In genomic region chr1:1658583-1659549, GRCh38 we compare ENCODE assay signal across 8 cellular contexts. TPM values are rescaled to one million over a fixed set of nuclear protein-coding genes. Genes with fewer than 3 reads are reported as not detected.
DNase-seq lines count a peak whose midpoint lies in the region; ATAC-seq and TF ChIP-seq lines count a peak whose summit lies in the region.
"Not testable (repeated sequence)": the region's sequence is repeated elsewhere in the genome, so short reads cannot be mapped to it uniquely, and the experiment has no call there.

Gene CDK11B, minus strand, starts transcription at chr1:1659004. Its CDS starts 1,519 bp downstream, at chr1:1657485.

- H3K36me3 Mint-ChIP-seq in activated T-helper 17 cell treated with anti-CD3 and anti-CD28 coated beads, Interleukin-2, amount 50 U/mL, for 72 hours (ENCODE audit: low read depth) = peaks cover 41% of the 10 kb centered on the region
- not testable (repeated sequence) for H3K36me3 Mint-ChIP-seq in natural killer cell

- intact Hi-C loops in natural killer cell (cut with micrococcal nuclease) = not testable (repeated sequence)

- H3K27me3 Mint-ChIP-seq in activated T-helper 17 cell treated with anti-CD3 and anti-CD28 coated beads, Interleukin-2, amount 50 U/mL, for 72 hours; natural killer cell (ENCODE audit: low read depth in 2 of 2): not testable (repeated sequence)

- not testable (repeated sequence) for H4K20me1 ChIP-seq in fibroblast of lung (ENCODE audit: control insufficient read depth, extremely low read depth, insufficient read depth, low read length)

- H3K27ac Mint-ChIP-seq in activated T-helper 17 cell treated with anti-CD3 and anti-CD28 coated beads, Interleukin-2, amount 50 U/mL, for 72 hours = peak within 1 kb of the TSS; percentile 98
- H3K27ac Mint-ChIP-seq in natural killer cell = peak within 1 kb of the TSS; percentile 97 to 98

- POLR2A ChIA-PET in RWPE1 (lab: Yijun Ruan, JAX; ENCODE audit: low non-redundant PET) = not testable (repeated sequence)

- peak within 1 kb of the TSS; percentile 90 for H3K9ac ChIP-seq in fibroblast of lung (ENCODE audit: insufficient read depth, low read length)

- peak within 1 kb of the TSS; percentile 61 for H2AFZ ChIP-seq in fibroblast of lung (ENCODE audit: low read length)

- H3K27ac ChIP-seq in RWPE1 = peak within 1 kb of the TSS; percentile 98
- peak within 1 kb of the TSS; percentile 96 for H3K27ac ChIP-seq in fibroblast of lung (ENCODE audit: insufficient read depth, low read length)

- not testable (repeated sequence) for H3K9me3 ChIP-seq in fibroblast of lung (ENCODE audit: control insufficient read depth, insufficient read depth, low read depth, low read length)

- ATAC-seq in activated T-helper 17 cell treated with anti-CD3 and anti-CD28 coated beads, Interleukin-2, amount 50 U/mL, for 72 hours (replicated peaks) = peak; percentile 98
- ATAC-seq in natural killer cell = peak; percentile 91 to 98 (median 93)

- H3K79me2 ChIP-seq in fibroblast of lung (ENCODE audit: control insufficient read depth, insufficient read depth, low read length) = not testable (repeated sequence)

- not testable (repeated sequence) for H3K4me1 ChIP-seq in fibroblast of lung (ENCODE audit: control insufficient read depth, extremely low read depth, insufficient read depth, low read length)

- not testable (repeated sequence) for H3K4me1 Mint-ChIP-seq in activated T-helper 17 cell treated with anti-CD3 and anti-CD28 coated beads, Interleukin-2, amount 50 U/mL, for 72 hours; natural killer cell

- not testable (repeated sequence) for TF ChIP-seq CTCF in LNCaP clone FGC (IDR thresholded peaks at IDR 0.05; ENCODE audit: control insufficient read depth, extremely low read depth, insufficient read depth); fibroblast of lung (conservative IDR thresholded peaks at IDR 0.05 in 1 of 2, IDR thresholded peaks at IDR 0.05 in 1 of 2; ENCODE audit: low read depth in 1 of 2, low read length in 2 of 2); natural killer cell (IDR thresholded peaks at IDR 0.05)
- peak; percentile 47 for TF ChIP-seq CTCF in RWPE1 (conservative IDR thresholded peaks at IDR 0.05; ENCODE audit: low read depth)

- DNase-seq in EL (peak; percentile 99), H4 (ENCODE audit: low spot score) (peak; percentile 94), LNCaP clone FGC (ENCODE audit: low read depth) (peak; percentile 83), RWPE1 (ENCODE audit: low spot score) (peak; percentile 96), fibroblast of lung (ENCODE audit: low read depth in 2 of 2) (peak; percentile 93 to 98), natural killer cell (peak; percentile 95)
- DNase-seq in stimulated activated naive CD4-positive, alpha-beta T cell treated with Interleukin-2 at 50 U/mL for 16 hours (lab: John Stamatoyannopoulos, UW) = peak; percentile 99

- CTCF ChIA-PET in RWPE1 (lab: Yijun Ruan, JAX) = not testable (repeated sequence)

- not testable (repeated sequence) for H3K9me3 Mint-ChIP-seq in activated T-helper 17 cell treated with anti-CD3 and anti-CD28 coated beads, Interleukin-2, amount 50 U/mL, for 72 hours; natural killer cell

- H3K4me3 ChIP-seq in LNCaP clone FGC (ENCODE audit: low read depth, low read length) (peak within 1 kb of the TSS; percentile 62), fibroblast of lung (replicated peaks in 1 of 4; ENCODE audit: control extremely low read depth in 1 of 4, insufficient read depth in 1 of 4, low read depth in 3 of 4, low read length in 4 of 4) (peak within 1 kb of the TSS; percentile 40 to 66 (median 55))

- peak within 1 kb of the TSS; percentile 23 for H3K4me2 ChIP-seq in fibroblast of lung (ENCODE audit: extremely low read depth, insufficient read depth, low read length)

- H3K36me3 ChIP-seq in fibroblast of lung (ENCODE audit: control insufficient read depth, insufficient read depth, low read length) = not testable (repeated sequence)

- H3K4me3 Mint-ChIP-seq in activated T-helper 17 cell treated with anti-CD3 and anti-CD28 coated beads, Interleukin-2, amount 50 U/mL, for 72 hours = peak within 1 kb of the TSS; percentile 91
- peak within 1 kb of the TSS; percentile 96 for H3K4me3 Mint-ChIP-seq in natural killer cell

- H3K27me3 ChIP-seq in fibroblast of lung (ENCODE audit: control insufficient read depth, insufficient read depth, low read length) = not testable (repeated sequence)

RNA-seq across cellular contexts. Expression of gene CDK11B, which starts in this region (rescaled TPM):
- total RNA-seq in H4 (2014; rRNA removed; shearing (Covaris generic)) = 4.7 and 10.4 TPM in 2 replicates
- 10 to 100 TPM; 19.1 to 34.4 TPM for total RNA-seq in activated T-helper 17 cell treated with anti-CD3 and anti-CD28 coated beads, Interleukin-2, amount 50 U/mL, for 72 hours
- total RNA-seq in fibroblast of lung = 6.7 and 9.7 TPM in 2 replicates
- 2.5 and 4.3 TPM in 2 replicates for polyA plus RNA-seq in fibroblast of lung
- 28.3 and 39.6 TPM in 2 replicates for polyA plus RNA-seq in fibroblast of lung (2012)
- polyA minus RNA-seq in fibroblast of lung (ENCODE audit: low replicate concordance) = 9.1 and 13.0 TPM in 2 replicates
- 10 to 100 TPM; 49.6 to 65.9 (median 50.2) TPM for total RNA-seq in natural killer cell

Comparison
In these comparisons a context has a peak if more than half of its experiments do, and no peak if none do; other contexts are left out.
1. Peak in every context shown above with its lines: DNase-seq, ATAC-seq, H3K4me3 ChIP-seq and H3K27ac ChIP-seq.